ENCODE assay signal across 8 cellular contexts in genomic region chr6:15661815-15662245, GRCh38. TPM values are rescaled to one million over a fixed set of nuclear protein-coding genes. Genes with fewer than 3 reads are reported as not detected.
A peak's percentile ranks its signal among the peaks of the same experiment; 100 is the strongest.
DNase-seq lines count a peak whose midpoint lies in the region; TF ChIP-seq lines count a peak whose summit lies in the region.

No MANE protein-coding gene starts in this region.

- no peaks in the 10 kb centered on the region for H3K4me1 ChIP-seq in NT2/D1 (ENCODE audit: insufficient read depth, insufficient read length)
- H3K4me1 ChIP-seq in parathyroid adenoma = peaks cover 4% of the 10 kb centered on the region

- H2AFZ ChIP-seq in parathyroid adenoma = peak overlapping the region; percentile 72

- H3K4me3 ChIP-seq in GM12875 (ENCODE audit: low read depth, low read length) = peak overlapping the region; percentile 64
- H3K4me3 ChIP-seq in NT2/D1 (ENCODE audit: insufficient read length, low read depth) = peak overlapping the region; percentile 75
- peak overlapping the region; percentile 87 for H3K4me3 ChIP-seq in epithelial cell of proximal tubule (ENCODE audit: low read depth, low read length)
- H3K4me3 ChIP-seq in parathyroid adenoma (ENCODE audit: low read depth, low read length) = peak overlapping the region; percentile 77

- no peaks in the 10 kb centered on the region for H3K36me3 ChIP-seq in NT2/D1 (ENCODE audit: insufficient read depth, insufficient read length, low read length)
- H3K36me3 ChIP-seq in parathyroid adenoma (ENCODE audit: control insufficient read depth, insufficient read depth, low read length) = no peaks in the 10 kb centered on the region

- DNase-seq in NT2/D1 (ENCODE audit: low read depth, low spot score) (no peak), epithelial cell of proximal tubule (ENCODE audit: low read depth) (no peak), putamen (ENCODE audit: low spot score) (no peak), midbrain (lab: John Stamatoyannopoulos, UW) (no peak), glomerular visceral epithelial cell (ENCODE audit: extremely low spot score) (no peak), NCI-H345 treated with DMSO at 0.1 percent for 48 hours (lab: John Stamatoyannopoulos, UW; ENCODE audit: unreplicated experiment) (no peak)

- H3K9me3 ChIP-seq in NT2/D1 (ENCODE audit: insufficient read depth, low read length) (no peaks in the 10 kb centered on the region), parathyroid adenoma (ENCODE audit: control insufficient read depth, low read length) (no peaks in the 10 kb centered on the region)

- peaks cover 5% of the 10 kb centered on the region for H3K79me2 ChIP-seq in parathyroid adenoma

- no peak for TF ChIP-seq CTCF in GM12875 (IDR thresholded peaks at IDR 0.05; ENCODE audit: borderline replicate concordance, insufficient read depth, low read depth, low read length)
- no peak for TF ChIP-seq CTCF in epithelial cell of proximal tubule (conservative IDR thresholded peaks at IDR 0.05; ENCODE audit: low read depth, low read length)
- TF ChIP-seq CTCF in parathyroid adenoma (IDR thresholded peaks at IDR 0.05) = no peak

- H3K9ac ChIP-seq in NT2/D1 (ENCODE audit: insufficient read length, low read depth) (peak overlapping the region; percentile 85), parathyroid adenoma (no peak overlapping the region)

- peak overlapping the region; percentile 94 for H3K4me2 ChIP-seq in parathyroid adenoma (ENCODE audit: low read length)

- H3K27ac ChIP-seq in parathyroid adenoma = peak overlapping the region; percentile 50

- H3K27me3 ChIP-seq in NT2/D1 (ENCODE audit: insufficient read depth, insufficient read length) (peaks cover 13% of the 10 kb centered on the region), parathyroid adenoma (ENCODE audit: control insufficient read depth, insufficient read depth, low read length) (no peaks in the 10 kb centered on the region)

RNA-seq across cellular contexts. Expression of gene DTNBP1, which starts 1.0 kb away (rescaled TPM):
- 6.2 and 6.3 TPM in 2 replicates for total RNA-seq in epithelial cell of proximal tubule
